ENCODE assay signal across 27 cellular contexts in the genomic region with DNA sequence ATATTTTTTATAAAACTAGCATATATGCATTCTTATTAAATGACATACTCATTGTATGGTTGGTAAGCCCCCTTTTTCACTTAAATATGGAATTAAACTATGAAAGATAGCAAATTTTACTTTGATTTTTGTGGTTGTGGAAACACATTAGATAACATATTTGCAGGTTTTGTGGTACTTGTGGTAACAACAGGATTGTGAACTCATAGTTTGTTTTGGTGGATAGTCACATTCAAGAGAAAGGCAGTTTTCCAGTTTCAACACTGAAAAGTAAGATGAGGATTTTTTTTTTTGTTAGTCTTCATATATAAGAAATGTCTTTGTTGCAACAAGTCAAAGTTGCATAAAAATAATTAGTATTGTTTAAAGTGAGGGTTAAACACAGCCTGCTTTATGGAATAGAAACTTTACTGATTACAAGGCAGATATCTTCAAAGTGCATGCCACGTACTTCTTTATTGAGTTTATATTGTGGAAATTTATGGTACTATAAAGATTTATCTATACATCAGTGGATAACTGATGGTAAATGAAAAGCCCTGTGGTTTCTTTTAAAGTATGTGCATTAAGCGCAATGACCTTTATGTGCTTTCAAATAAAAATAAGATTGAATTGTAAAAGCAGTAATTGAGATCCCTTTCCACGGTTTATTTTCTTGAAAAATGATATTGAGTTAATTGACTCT. TPM values are rescaled to one million over a fixed set of nuclear protein-coding genes. Genes with fewer than 3 reads are reported as not detected.
"Had no signal": no experiment of that assay in that cellular context is flagged by ENCODE, and none has a peak within 500 bp of the region (broad histone marks: within the 10 kb centered on the region; RNA-seq: fewer than 3 reads in every experiment).

No MANE protein-coding gene starts in this region.

- H3K27me3 Mint-ChIP-seq: activated naive CD4-positive, alpha-beta T cell treated with anti-CD3 and anti-CD28 coated beads, Interleukin-2, amount 50 U/mL, for 24 hours; dendritic cell treated with granulocyte-macrophage colony-stimulating factor and Interleukin-4, amounts not matched to agents 40 ng/mL and 50 ng/mL, for 4 days; progenitor cell of endocrine pancreas; T-cell had no signal

- H3K4me1 Mint-ChIP-seq: activated naive CD4-positive, alpha-beta T cell treated with anti-CD3 and anti-CD28 coated beads, Interleukin-2, amount 50 U/mL, for 24 hours; natural killer cell; T-cell had no signal

- H3K9me3 Mint-ChIP-seq: activated naive CD4-positive, alpha-beta T cell treated with anti-CD3 and anti-CD28 coated beads, Interleukin-2, amount 50 U/mL, for 24 hours; T-helper 2 cell treated with Interferon-gamma antibody and Interleukin-4, amounts not matched to agents 5 μg/mL and 100 μg/mL, for 36 hours had no signal

- H3K4me3 Mint-ChIP-seq: activated naive CD4-positive, alpha-beta T cell treated with anti-CD3 and anti-CD28 coated beads, Interleukin-2, amount 50 U/mL, for 24 hours; dendritic cell treated with granulocyte-macrophage colony-stimulating factor and Interleukin-4, amounts not matched to agents 40 ng/mL and 50 ng/mL, for 4 days; natural killer cell; T-cell; T-helper 2 cell treated with Interferon-gamma antibody and Interleukin-4, amounts not matched to agents 5 μg/mL and 100 μg/mL, for 36 hours had no signal

- H3K9me3 ChIP-seq: adrenal gland, body of pancreas, sigmoid colon, thyroid gland, upper lobe of right lung had no signal

- H3K4me1 ChIP-seq: adrenal gland, body of pancreas, sigmoid colon, thyroid gland, upper lobe of right lung had no signal

- FAIRE-seq: frontal cortex, islet of Langerhans, TTC549 had no signal

- H3K36me3 Mint-ChIP-seq: activated naive CD4-positive, alpha-beta T cell treated with anti-CD3 and anti-CD28 coated beads, Interleukin-2, amount 50 U/mL, for 24 hours; T-cell had no signal

- H3K27ac ChIP-seq: adrenal gland, body of pancreas, sigmoid colon, thyroid gland, upper lobe of right lung, WERI-Rb-1 had no signal

- H3K27ac Mint-ChIP-seq: activated naive CD4-positive, alpha-beta T cell treated with anti-CD3 and anti-CD28 coated beads, Interleukin-2, amount 50 U/mL, for 24 hours; dendritic cell treated with granulocyte-macrophage colony-stimulating factor and Interleukin-4, amounts not matched to agents 40 ng/mL and 50 ng/mL, for 4 days; natural killer cell; progenitor cell of endocrine pancreas; T-cell; T-helper 2 cell treated with Interferon-gamma antibody and Interleukin-4, amounts not matched to agents 5 μg/mL and 100 μg/mL, for 36 hours had no signal

- H3K4me3 ChIP-seq: adrenal gland, body of pancreas, sigmoid colon, thyroid gland, upper lobe of right lung had no signal

- DNase-seq: activated CD4-positive, alpha-beta T cell treated with anti-CD3 and anti-CD28 coated beads for 1 hour; activated gamma-delta T cell treated with Interleukin-2 at 50 U/mL for 16 hours; activated T-cell treated with anti-CD3 and anti-CD28 coated beads, Interleukin-2, amount 50 U/mL, for 1 hour; adrenal gland; body of pancreas; effector CD4-positive, alpha-beta T cell; head of caudate nucleus; left ventricle myocardium superior; mammary epithelial cell; midbrain; natural killer cell; retina; sigmoid colon; stimulated activated CD4-positive, alpha-beta T cell treated with anti-CD3 and anti-CD28 coated beads, Interleukin-4, amount 100 ng/mL, for 1 hour; stimulated activated naive CD8-positive, alpha-beta T cell treated with anti-CD3 and anti-CD28 coated beads, Interleukin-15, Interleukin-2, amounts not matched to agents 100 U/mL and 50 U/mL, for 24 hours; substantia nigra; T-cell; thyroid gland; upper lobe of right lung; WERI-Rb-1 had no signal

- H3K36me3 ChIP-seq: adrenal gland, sigmoid colon, thyroid gland, upper lobe of right lung, WERI-Rb-1 had no signal

- ATAC-seq: body of pancreas; left ventricle myocardium superior; natural killer cell; stimulated activated naive CD8-positive, alpha-beta T cell treated with anti-CD3 and anti-CD28 coated beads, Interleukin-15, Interleukin-2, amounts not matched to agents 100 U/mL and 50 U/mL, for 24 hours; T-cell; upper lobe of right lung had no signal

- H3K27me3 ChIP-seq: adrenal gland, body of pancreas, sigmoid colon, thyroid gland, upper lobe of right lung had no signal

RNA-seq across cellular contexts. Expression of a gene that starts 39.7 kb away (rescaled TPM):
- total RNA-seq: natural killer cell had no signal
